ENCODE assay signal across 15 cellular contexts in genomic region chr6:42091718-42092023, GRCh38. TPM values are rescaled to one million over a fixed set of nuclear protein-coding genes. Genes with fewer than 3 reads are reported as not detected.
"Had no signal": no experiment of that assay in that cellular context is flagged by ENCODE, and none has a peak within 500 bp of the region (broad histone marks: within the 10 kb centered on the region; RNA-seq: fewer than 3 reads in every experiment).

No MANE protein-coding gene starts in this region.

- H3K27ac ChIP-seq: breast epithelium, esophagus muscularis mucosa, vagina had no signal

- H3K36me3 ChIP-seq: breast epithelium, vagina had no signal

- H3K27me3 ChIP-seq: breast epithelium, esophagus muscularis mucosa, vagina had no signal

- H3K9me3 ChIP-seq: breast epithelium, esophagus muscularis mucosa, vagina had no signal

- H3K4me1 ChIP-seq: breast epithelium, vagina had no signal

- DNase-seq: activated effector memory CD4-positive, alpha-beta T cell treated with anti-CD3 and anti-CD28 coated beads, Interleukin-2, amount 50 U/mL, for 16 hours; activated naive CD8-positive, alpha-beta T cell treated with anti-CD3 and anti-CD28 coated beads, Interleukin-2, amount 10 ng/mL, durations not matched to agents 7 days and 5 days; activated T-cell treated with anti-CD3 and anti-CD28 coated beads, Interleukin-2, amount 50 U/mL, for 1 hour; anterior cingulate cortex; dermis blood vessel endothelial cell; endodermal cell; left ventricle myocardium superior; mesendoderm; stimulated activated CD4-positive, alpha-beta T cell treated with anti-CD3 and anti-CD28 coated beads, Interleukin-4, amount 100 ng/mL, for 24 hours; T-helper 17 cell had no signal

- ATAC-seq: left ventricle myocardium superior, T-helper 17 cell had no signal

- H3K4me3 ChIP-seq: breast epithelium, esophagus muscularis mucosa, vagina had no signal

RNA-seq across cellular contexts. Expression of gene C6orf132, which starts 50.7 kb away (rescaled TPM):
- total RNA-seq: cerebellum, dermis blood vessel endothelial cell, pulmonary artery endothelial cell, T-helper 17 cell had no signal
